ENCODE assay signal across 9 cellular contexts in genomic region chr7:925601-926000, GRCh38. TPM values are rescaled to one million over a fixed set of nuclear protein-coding genes. Genes with fewer than 3 reads are reported as not detected.
DNase-seq lines count a peak whose midpoint lies in the region; ATAC-seq, FAIRE-seq and TF ChIP-seq lines count a peak whose summit lies in the region.
"Had no signal": no experiment of that assay in that cellular context is flagged by ENCODE, and none has a peak within 500 bp of the region (broad histone marks: within the 10 kb centered on the region; RNA-seq: fewer than 3 reads in every experiment).

No MANE protein-coding gene starts in this region.

- DNase-seq in GM06990 (ENCODE audit: extremely low read depth, insufficient read length): peak; percentile 11
- DNase-seq in activated T-cell treated with anti-CD3 and anti-CD28 coated beads for 1 hour (ENCODE audit: low read depth): peak; percentile 51
- DNase-seq in right cardiac atrium: peak; percentile 43 to 80 (median 76)
- DNase-seq in stimulated activated CD8-positive, alpha-beta memory T cell treated with anti-CD3 and anti-CD28 coated beads, Interleukin-2, amount 100 ng/mL, for 48 hours (ENCODE audit: low read depth in 2 of 2): peak; percentile 77 to 86
- DNase-seq in HTR-8/SVneo (ENCODE audit: insufficient read length, low spot score): no peak
- DNase-seq in 8988T: no peak
- no peak for DNase-seq in SKM-1 (lab: John Stamatoyannopoulos, UW; ENCODE audit: unreplicated experiment)
- DNase-seq: SW 1271 had no signal

- ATAC-seq in right cardiac atrium (peak; percentile 17 to 20), GM18870 (IDR thresholded peaks at IDR 0.05; ENCODE audit: unreplicated experiment) (no peak)

- no peak for FAIRE-seq in HTR-8/SVneo (lab: Jason Lieb, UNC)

- no peaks in the 10 kb centered on the region for H3K27me3 ChIP-seq in GM06990 (replicated peaks; ENCODE audit: control insufficient read depth, insufficient read depth, low read length)
- no peaks in the 10 kb centered on the region for H3K27me3 ChIP-seq in right cardiac atrium (ENCODE audit: control insufficient read depth, insufficient read depth)

- no peak overlapping the region for H3K27ac ChIP-seq in right cardiac atrium (ENCODE audit: low read length)

- peaks cover 1% of the 10 kb centered on the region for H3K4me1 ChIP-seq in right cardiac atrium (ENCODE audit: control insufficient read depth, insufficient read depth, low read length)

- intact Hi-C loops in right cardiac atrium (cut with DNase I): no loop called here

- no peaks in the 10 kb centered on the region for H3K9me3 ChIP-seq in right cardiac atrium (ENCODE audit: control insufficient read depth, low read length)

- 65% methylated on average over 18 of the region's 18 CpGs for WGBS in right cardiac atrium

- no peaks in the 10 kb centered on the region; the same call in none of the 2 replicates for H3K36me3 ChIP-seq in GM06990 (ENCODE audit: control insufficient read depth, insufficient read depth, low read length)

- H3K4me3 ChIP-seq in GM06990 (replicated peaks; ENCODE audit: low read depth, low read length) (no peak overlapping the region), right cardiac atrium (ENCODE audit: low read length) (no peak overlapping the region)

- no peak for TF ChIP-seq CTCF in GM06990 (IDR thresholded peaks at IDR 0.05; ENCODE audit: insufficient read depth, low read length, poor library complexity, severe bottlenecking)

RNA-seq across cellular contexts. Expression of gene ADAP1, which starts 28.9 kb away (rescaled TPM):
- 1 to 10 TPM; 4.8 to 7.1 (median 6.4) TPM for total RNA-seq in right cardiac atrium
- polyA plus RNA-seq in right cardiac atrium: 8.4 TPM

RNA-seq across cellular contexts. Expression of gene GET4, which starts 49.2 kb away (rescaled TPM):
- total RNA-seq in right cardiac atrium: 10 to 100 TPM; 20.1 to 23.6 (median 22.2) TPM
- 22.2 TPM for polyA plus RNA-seq in right cardiac atrium

RNA-seq across cellular contexts. Expression of gene COX19, which starts 49.7 kb away (rescaled TPM):
- total RNA-seq in right cardiac atrium: 1 to 10 TPM; 6.3 to 8.8 (median 7.8) TPM
- polyA plus RNA-seq in right cardiac atrium: 5.8 TPM

RNA-seq across cellular contexts. Expression of gene CYP2W1, which starts 57.4 kb away (rescaled TPM):
- total RNA-seq in right cardiac atrium: not detected
- not detected for polyA plus RNA-seq in right cardiac atrium

Comparison
In these comparisons a context has a peak if more than half of its experiments do, and no peak if none do; other contexts are left out.
1. DNase-seq: peak in GM06990 (single experiment), activated T-cell treated with anti-CD3 and anti-CD28 coated beads for 1 hour (single experiment), right cardiac atrium (3 of 3) and stimulated activated CD8-positive, alpha-beta memory T cell treated with anti-CD3 and anti-CD28 coated beads, Interleukin-2, amount 100 ng/mL, for 48 hours (2 of 2); none in HTR-8/SVneo (single experiment), 8988T (single experiment) and SKM-1 (single experiment).